In genomic region chr20:48568520-48568919, GRCh38 we compare ENCODE assay signal across 29 cellular contexts.
"Had no signal": no experiment of that assay in that cellular context is flagged by ENCODE, and none has a peak within 500 bp of the region (broad histone marks: within the 10 kb centered on the region; RNA-seq: fewer than 3 reads in every experiment).

No MANE protein-coding gene starts in this region.

- H3K4me3 Mint-ChIP-seq: dendritic cell treated with granulocyte-macrophage colony-stimulating factor and Interleukin-4, amounts not matched to agents 40 ng/mL and 50 ng/mL, for 4 days; effector memory CD8-positive, alpha-beta T cell; endodermal cell had no signal

- H3K9me3 Mint-ChIP-seq: effector memory CD8-positive, alpha-beta T cell had no signal

- H3K79me2 ChIP-seq: hepatocyte had no signal

- ATAC-seq: effector memory CD8-positive, alpha-beta T cell; esophagus mucosa; foreskin keratinocyte; gastrocnemius medialis; gastroesophageal sphincter; heart left ventricle; heart right ventricle had no signal

- H3K4me2 ChIP-seq: hepatocyte had no signal

- DNase-seq: colonic mucosa; cortex of kidney; dermis blood vessel endothelial cell; dorsolateral prefrontal cortex; effector CD4-positive, alpha-beta T cell; effector CD8-positive, alpha-beta T cell; effector memory CD4-positive, alpha-beta T cell; effector memory CD8-positive, alpha-beta T cell; endodermal cell; erythroblast; esophagus squamous epithelium; foreskin fibroblast; foreskin keratinocyte; foreskin melanocyte; gastrocnemius medialis; glutamatergic neuron; head of caudate nucleus; heart left ventricle; heart right ventricle had no signal

- H2AFZ ChIP-seq: hepatocyte had no signal

- H3K4me1 ChIP-seq: colonic mucosa, esophagus muscularis mucosa, esophagus squamous epithelium, foreskin keratinocyte, gastroesophageal sphincter, heart left ventricle, heart right ventricle had no signal

- FAIRE-seq: endometrium, endothelial cell of umbilical vein, frontal cortex had no signal

- H3K4me1 Mint-ChIP-seq: endodermal cell had no signal

- H3K27ac ChIP-seq: colonic mucosa, coronary artery, dorsolateral prefrontal cortex, epithelial cell of prostate, esophagus muscularis mucosa, esophagus squamous epithelium, foreskin keratinocyte, gastrocnemius medialis, gastroesophageal sphincter, heart left ventricle, heart right ventricle, hepatocyte had no signal

- H3K4me3 ChIP-seq: colonic mucosa, coronary artery, dorsolateral prefrontal cortex, esophagus muscularis mucosa, esophagus squamous epithelium, gastrocnemius medialis, gastroesophageal sphincter, heart left ventricle, heart right ventricle, hepatocyte had no signal

- H3K27me3 ChIP-seq: colonic mucosa, hepatocyte had no signal

- H3K27ac Mint-ChIP-seq: dendritic cell treated with granulocyte-macrophage colony-stimulating factor and Interleukin-4, amounts not matched to agents 40 ng/mL and 50 ng/mL, for 4 days; effector memory CD8-positive, alpha-beta T cell; endodermal cell had no signal

- H3K36me3 ChIP-seq: colonic mucosa, esophagus muscularis mucosa, esophagus squamous epithelium, gastrocnemius medialis, gastroesophageal sphincter, heart left ventricle, heart right ventricle had no signal

- H3K9me3 ChIP-seq: colonic mucosa, esophagus muscularis mucosa, gastrocnemius medialis, gastroesophageal sphincter, heart right ventricle had no signal
